8 cellular contexts compared by ENCODE assay signal in genomic region chr17:44345497-44346026, GRCh38. TPM values are rescaled to one million over a fixed set of nuclear protein-coding genes. Genes with fewer than 3 reads are reported as not detected.
A peak's percentile ranks its signal among the peaks of the same experiment; 100 is the strongest.
DNase-seq lines count a peak whose midpoint lies in the region; ATAC-seq, FAIRE-seq and TF ChIP-seq lines count a peak whose summit lies in the region.

No MANE protein-coding gene starts in this region.

- TF ChIP-seq CTCF in mammary epithelial cell (conservative IDR thresholded peaks at IDR 0.05 in 1 of 2, IDR thresholded peaks at IDR 0.05 in 1 of 2; ENCODE audit: extremely low read depth in 1 of 2, insufficient read depth in 1 of 2, low read depth in 1 of 2, low read length in 2 of 2) = peak; percentile 21 to 68

- peak; percentile 80 for FAIRE-seq in GM18507 (lab: Jason Lieb, UNC)

- peak; percentile 56 for ATAC-seq in SK-N-SH treated with all-trans-retinoic acid at 6 μM for 48 hours
- peak; percentile 33 for ATAC-seq in sciatic nerve
- ATAC-seq in HG02970 (IDR thresholded peaks at IDR 0.05; ENCODE audit: low FRiP score, unreplicated experiment) = no peak

- H3K4me1 ChIP-seq in mammary epithelial cell (ENCODE audit: insufficient read depth, low read length) = peaks cover 34% of the 10 kb centered on the region
- H3K4me1 ChIP-seq in iPS-18a (ENCODE audit: control insufficient read depth, low read depth, low read length) = no peaks in the 10 kb centered on the region

- H3K4me3 ChIP-seq in mammary epithelial cell (replicated peaks in 1 of 3; ENCODE audit: insufficient read depth in 1 of 3, low read depth in 2 of 3, low read length in 3 of 3) = peak overlapping the region; percentile 79 to 87 (median 86)
- peak overlapping the region; percentile 84 for H3K4me3 ChIP-seq in iPS-18a (ENCODE audit: low read length)

- H3K79me2 ChIP-seq in mammary epithelial cell (ENCODE audit: insufficient read depth, low read length) = peaks cover 33% of the 10 kb centered on the region

- 2% methylated on average over 18 of the region's 21 CpGs for WGBS in mammary epithelial cell (ENCODE audit: low coverage, missing lambda C conversion rate)

- peak overlapping the region; percentile 91 for H3K4me2 ChIP-seq in mammary epithelial cell (ENCODE audit: insufficient read depth, low read depth, low read length)

- TSS peak; percentile 50 for BruUV-seq in mammary epithelial cell (replicated peaks; lab: Mats Ljungman, UMichigan)

- no peaks in the 10 kb centered on the region for H4K20me1 ChIP-seq in mammary epithelial cell (ENCODE audit: insufficient read depth, low read length)

- H3K27me3 ChIP-seq in mammary epithelial cell (ENCODE audit: insufficient read depth, low read length) (no peaks in the 10 kb centered on the region), iPS-18a (ENCODE audit: control insufficient read depth, insufficient read depth, low read length) (peaks cover 4% of the 10 kb centered on the region)

- CTCF ChIA-PET in mammary epithelial cell (lab: Charles Lee; ENCODE audit: low non-redundant PET) = interaction anchor here (0.6 to 1.4 kb wide), 6 partner anchors 19 to 262 kb away, joined by 3 to 5 read pairs (median 3); partner anchors contain the start of gene RUNDC3A

- peak; percentile 88 for DNase-seq in Ammon's horn (ENCODE audit: low spot score)
- no peak for DNase-seq in GM18507 (ENCODE audit: extremely low spot score, insufficient read length, low read depth)
- DNase-seq in LoVo (ENCODE audit: low spot score) = peak; percentile 47
- DNase-seq in mammary epithelial cell = peak; percentile 62
- DNase-seq in sciatic nerve (ENCODE audit: low spot score) = no peak

- peak overlapping the region; percentile 67 for H3K27ac ChIP-seq in mammary epithelial cell (ENCODE audit: insufficient read depth, low read depth, low read length)
- H3K27ac ChIP-seq in iPS-18a (ENCODE audit: low read length) = no peak overlapping the region

- H3K36me3 ChIP-seq in mammary epithelial cell (ENCODE audit: insufficient read depth, low read length) (no peaks in the 10 kb centered on the region), iPS-18a (ENCODE audit: control insufficient read depth, low read depth, low read length) (no peaks in the 10 kb centered on the region)

- peak overlapping the region; percentile 78 for H2AFZ ChIP-seq in mammary epithelial cell (ENCODE audit: low read depth, low read length)

- H3K9ac ChIP-seq in mammary epithelial cell (ENCODE audit: insufficient read depth, low read length) (peak overlapping the region; percentile 83), iPS-18a (ENCODE audit: low read length) (peak overlapping the region; percentile 68)

- intact Hi-C loops in mammary epithelial cell (cut with micrococcal nuclease) (loop anchor here (2.0 to 5.0 kb wide), 4 partner anchors 21 to 343 kb away; partner anchors contain the start of genes NAGS and SLC25A39), sciatic nerve (cut with DNase I) (no loop called here)

- dilution Hi-C loops in mammary epithelial cell (cut with HindIII; ENCODE audit: low sequenced_read_pairs) = no loop called here

- H3K9me3 ChIP-seq in mammary epithelial cell (replicated peaks; ENCODE audit: insufficient read depth, low read length) (no peaks in the 10 kb centered on the region), iPS-18a (ENCODE audit: control insufficient read depth, low read depth, low read length) (no peaks in the 10 kb centered on the region)

- in situ Hi-C loops in mammary epithelial cell (cut with MboI; ENCODE audit: low sequenced_read_pairs in 2 of 2) = no loop called here

TF ChIP-seq in SK-N-SH treated with all-trans-retinoic acid at 6 μM for 48 hours, 23 proteins besides CTCF, POLR2A, EP300 and RAD21:
- TF ChIP-seq OSR1 (CRISPR knock-in tag; IDR thresholded peaks at IDR 0.05) (no peak), ESRRG (CRISPR knock-in tag; IDR thresholded peaks at IDR 0.05) (no peak), RARB (CRISPR knock-in tag; IDR thresholded peaks at IDR 0.05) (no peak)
- TF ChIP-seq, protein P1, sequence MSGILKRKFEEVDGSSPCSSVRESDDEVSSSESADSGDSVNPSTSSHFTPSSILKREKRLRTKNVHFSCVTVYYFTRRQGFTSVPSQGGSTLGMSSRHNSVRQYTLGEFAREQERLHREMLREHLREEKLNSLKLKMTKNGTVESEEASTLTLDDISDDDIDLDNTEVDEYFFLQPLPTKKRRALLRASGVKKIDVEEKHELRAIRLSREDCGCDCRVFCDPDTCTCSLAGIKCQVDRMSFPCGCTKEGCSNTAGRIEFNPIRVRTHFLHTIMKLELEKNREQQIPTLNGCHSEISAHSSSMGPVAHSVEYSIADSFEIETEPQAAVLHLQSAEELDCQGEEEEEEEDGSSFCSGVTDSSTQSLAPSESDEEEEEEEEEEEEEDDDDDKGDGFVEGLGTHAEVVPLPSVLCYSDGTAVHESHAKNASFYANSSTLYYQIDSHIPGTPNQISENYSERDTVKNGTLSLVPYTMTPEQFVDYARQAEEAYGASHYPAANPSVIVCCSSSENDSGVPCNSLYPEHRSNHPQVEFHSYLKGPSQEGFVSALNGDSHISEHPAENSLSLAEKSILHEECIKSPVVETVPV (CRISPR knock-in tag; IDR thresholded peaks at IDR 0.05) = no peak
- TF ChIP-seq, protein P2, sequence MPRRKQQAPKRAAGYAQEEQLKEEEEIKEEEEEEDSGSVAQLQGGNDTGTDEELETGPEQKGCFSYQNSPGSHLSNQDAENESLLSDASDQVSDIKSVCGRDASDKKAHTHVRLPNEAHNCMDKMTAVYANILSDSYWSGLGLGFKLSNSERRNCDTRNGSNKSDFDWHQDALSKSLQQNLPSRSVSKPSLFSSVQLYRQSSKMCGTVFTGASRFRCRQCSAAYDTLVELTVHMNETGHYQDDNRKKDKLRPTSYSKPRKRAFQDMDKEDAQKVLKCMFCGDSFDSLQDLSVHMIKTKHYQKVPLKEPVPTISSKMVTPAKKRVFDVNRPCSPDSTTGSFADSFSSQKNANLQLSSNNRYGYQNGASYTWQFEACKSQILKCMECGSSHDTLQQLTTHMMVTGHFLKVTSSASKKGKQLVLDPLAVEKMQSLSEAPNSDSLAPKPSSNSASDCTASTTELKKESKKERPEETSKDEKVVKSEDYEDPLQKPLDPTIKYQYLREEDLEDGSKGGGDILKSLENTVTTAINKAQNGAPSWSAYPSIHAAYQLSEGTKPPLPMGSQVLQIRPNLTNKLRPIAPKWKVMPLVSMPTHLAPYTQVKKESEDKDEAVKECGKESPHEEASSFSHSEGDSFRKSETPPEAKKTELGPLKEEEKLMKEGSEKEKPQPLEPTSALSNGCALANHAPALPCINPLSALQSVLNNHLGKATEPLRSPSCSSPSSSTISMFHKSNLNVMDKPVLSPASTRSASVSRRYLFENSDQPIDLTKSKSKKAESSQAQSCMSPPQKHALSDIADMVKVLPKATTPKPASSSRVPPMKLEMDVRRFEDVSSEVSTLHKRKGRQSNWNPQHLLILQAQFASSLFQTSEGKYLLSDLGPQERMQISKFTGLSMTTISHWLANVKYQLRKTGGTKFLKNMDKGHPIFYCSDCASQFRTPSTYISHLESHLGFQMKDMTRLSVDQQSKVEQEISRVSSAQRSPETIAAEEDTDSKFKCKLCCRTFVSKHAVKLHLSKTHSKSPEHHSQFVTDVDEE (CRISPR knock-in tag; IDR thresholded peaks at IDR 0.05) = no peak

RNA-seq across cellular contexts. Expression of gene GRN, which starts 0.5 kb away (rescaled TPM):
- total RNA-seq in mammary epithelial cell (100 to 1,000 TPM; 288 to 394 TPM), sciatic nerve (169 TPM)
- polyA plus RNA-seq in mammary epithelial cell = 369 TPM
- polyA minus RNA-seq in mammary epithelial cell = 293 TPM

RNA-seq across cellular contexts. Expression of gene FAM171A2, which starts 18.1 kb away (rescaled TPM):
- total RNA-seq in mammary epithelial cell (1 to 10 TPM; 2.0 to 4.0 TPM), sciatic nerve (3.7 TPM)
- polyA plus RNA-seq in mammary epithelial cell = 0.59 TPM
- polyA minus RNA-seq in mammary epithelial cell = 0.62 TPM

RNA-seq across cellular contexts. Expression of gene SLC25A39, which starts 20.9 kb away (rescaled TPM):
- total RNA-seq in mammary epithelial cell (100 to 1,000 TPM; 116 to 169 TPM), sciatic nerve (91.6 TPM)
- 176 TPM for polyA plus RNA-seq in mammary epithelial cell
- polyA minus RNA-seq in mammary epithelial cell = 171 TPM

RNA-seq across cellular contexts. Expression of gene RUNDC3A, which starts 37.2 kb away (rescaled TPM):
- total RNA-seq in mammary epithelial cell = 1 to 10 TPM; 1.3 TPM
- 1.2 TPM for polyA plus RNA-seq in mammary epithelial cell
- polyA minus RNA-seq in mammary epithelial cell = not detected
- 2.9 TPM for total RNA-seq in sciatic nerve

RNA-seq across cellular contexts. Expression of gene ITGA2B, which starts 43.9 kb away (rescaled TPM):
- total RNA-seq in mammary epithelial cell (1 to 10 TPM in 1 of 2 donors, under 1 TPM in 1; 0.17 to 1.3 TPM), sciatic nerve (6.2 TPM)
- polyA plus RNA-seq in mammary epithelial cell = 0.32 TPM
- polyA minus RNA-seq in mammary epithelial cell = not detected

Comparison
In these comparisons a context has a peak if more than half of its experiments do, and no peak if none do; other contexts are left out.
1. DNase-seq: peak in Ammon's horn (single experiment), LoVo (single experiment) and mammary epithelial cell (single experiment); none in GM18507 (single experiment) and sciatic nerve (single experiment).